In genomic region chr13:112995395-112996091, GRCh38 we compare ENCODE assay signal across 17 cellular contexts. TPM values are rescaled to one million over a fixed set of nuclear protein-coding genes. Genes with fewer than 3 reads are reported as not detected.
DNase-seq lines count a peak whose midpoint lies in the region; ATAC-seq, FAIRE-seq and TF ChIP-seq lines count a peak whose summit lies in the region.
"Had no signal": no experiment of that assay in that cellular context is flagged by ENCODE, and none has a peak within 500 bp of the region (broad histone marks: within the 10 kb centered on the region; RNA-seq: fewer than 3 reads in every experiment).

No MANE protein-coding gene starts in this region.

- in situ Hi-C loops in transverse colon (cut with MboI; ENCODE audit: low pct_ligation_motif_present in 1 of 4, low pct_unique_long_range_greater_than_20kb in 1 of 4, low sequenced_read_pairs in 3 of 4), result no loop called here

- no peak overlapping the region for H2BK20ac ChIP-seq in H1 (ENCODE audit: low read length)

- CTCF ChIA-PET in H1 (lab: Charles Lee; ENCODE audit: partially characterized antibody), result interaction anchor here (1.0 to 4.4 kb wide), 4 partner anchors 11 to 42 kb away, joined by 3 to 21 read pairs (median 11); no protein-coding TSS in a partner anchor

- H3K23ac ChIP-seq in H1 (ENCODE audit: insufficient read length), result no peak overlapping the region

- H3K4me1 ChIP-seq in H1 (replicated peaks in 1 of 4; ENCODE audit: control insufficient read depth in 3 of 4, insufficient read depth in 4 of 4, low read length in 3 of 4), result peaks cover 0 to 2% (median under 1%) of the 10 kb centered on the region in 4 experiments; a peak in 4 of 7 replicates
- H3K4me1 ChIP-seq in transverse colon, result peaks cover 21 to 61% (median 43%) of the 10 kb centered on the region in 4 donors
- H3K4me1 ChIP-seq: parathyroid adenoma had no signal

- no peak for FAIRE-seq in H1 (lab: Jason Lieb, UNC)

- intact Hi-C loops in transverse colon (cut with DNase I; ENCODE audit: low total_unique reads), result no loop called here

- no peak for TF ChIP-seq RAD21 in H1 (IDR thresholded peaks at IDR 0.05 in 1 of 2, conservative IDR thresholded peaks at IDR 0.05 in 1 of 2; ENCODE audit: low read depth in 2 of 2, low read length in 2 of 2)

- no peak for TF ChIP-seq EP300 in H1 (IDR thresholded peaks at IDR 0.05; ENCODE audit: borderline replicate concordance in 1 of 2, low read depth in 2 of 2, low read length in 2 of 2)
- peak; percentile 45 for TF ChIP-seq EP300 in transverse colon (IDR thresholded peaks at IDR 0.05; ENCODE audit: low read depth)

- H3K36me3 ChIP-seq in H1 (ENCODE audit: control insufficient read depth in 2 of 4, insufficient read depth in 4 of 4, low read length in 3 of 4) (no peaks in the 10 kb centered on the region), transverse colon (no peaks in the 10 kb centered on the region)
- H3K36me3 ChIP-seq: BE2C, cardiac muscle cell had no signal

- H4K91ac ChIP-seq in H1 (replicated peaks; ENCODE audit: insufficient read length, low read length), result no peak overlapping the region

- H3K9me3 ChIP-seq in H1 (ENCODE audit: insufficient read depth in 2 of 2, low read depth in 1 of 2, low read length in 1 of 2) (no peaks in the 10 kb centered on the region), transverse colon (no peaks in the 10 kb centered on the region)
- H3K9me3 ChIP-seq: BE2C, esophagus muscularis mucosa had no signal

- H3K18ac ChIP-seq in H1 (ENCODE audit: extremely low read depth, low read length), result no peak overlapping the region

- no peak overlapping the region for H3K27ac ChIP-seq in H1 (ENCODE audit: low read depth, low read length)
- H3K27ac ChIP-seq in transverse colon, result peak overlapping the region; percentile 61 to 77 (median 74)
- H3K27ac ChIP-seq: cardiac muscle cell, esophagus muscularis mucosa, parathyroid adenoma had no signal

- 0 out of 2 replicates have a peak overlapping the region, but pooled peaks have one; percentile 14 for H4K8ac ChIP-seq in H1 (ENCODE audit: extremely low read depth, insufficient read depth, low read length)

- H2BK15ac ChIP-seq in H1 (ENCODE audit: low read length), result no peak overlapping the region

- H3K4me3 ChIP-seq in H1 (ENCODE audit: extremely low read depth in 1 of 4, insufficient read depth in 2 of 4, low read depth in 3 of 4, low read length in 4 of 4) (no peak overlapping the region), transverse colon (no peak overlapping the region)
- H3K4me3 ChIP-seq: cardiac muscle cell, esophagus muscularis mucosa, lung had no signal

- no peak overlapping the region for H3K56ac ChIP-seq in H1 (replicated peaks; ENCODE audit: insufficient read length, low read depth, low read length)

- no peaks in the 10 kb centered on the region for H3K23me2 ChIP-seq in H1 (ENCODE audit: low read depth, low read length)

- POLR2A ChIA-PET in H1 (lab: Charles Lee; ENCODE audit: partially characterized antibody), result interaction anchor here (1.0 kb wide), 1 partner anchor 20 kb away, joined by 3 read pairs; no protein-coding TSS in a partner anchor

- no peak overlapping the region for H3K4me2 ChIP-seq in H1 (ENCODE audit: insufficient read depth in 1 of 2, low read depth in 2 of 2, low read length in 2 of 2)

- TF ChIP-seq CTCF in H1 (IDR thresholded peaks at IDR 0.05; ENCODE audit: control extremely low read depth in 1 of 3, insufficient read depth in 1 of 3, low read depth in 1 of 3, low read length in 3 of 3) (no peak), transverse colon (IDR thresholded peaks at IDR 0.05) (peak in 4 of 5 experiments; percentile 31 to 80 (median 54))

- H4K20me1 ChIP-seq in H1 (replicated peaks in 1 of 2; ENCODE audit: control insufficient read depth in 1 of 2, insufficient read depth in 2 of 2, low read length in 2 of 2), result peaks cover 0 to 11% of the 10 kb centered on the region in 2 experiments

- no peak overlapping the region for H3K4ac ChIP-seq in H1 (replicated peaks; ENCODE audit: insufficient read length, low read depth, low read length)

- H2BK120ac ChIP-seq in H1 (replicated peaks; ENCODE audit: low read depth, low read length), result no peak overlapping the region

- no peaks in the 10 kb centered on the region; a peak in 1 of 4 replicates for H3K79me2 ChIP-seq in H1 (ENCODE audit: control insufficient read depth in 1 of 2, insufficient read depth in 2 of 2, low read length in 2 of 2)
- H3K79me2 ChIP-seq: parathyroid adenoma had no signal

- H2AK5ac ChIP-seq in H1 (ENCODE audit: low read depth, low read length), result no peak overlapping the region

- H3K79me1 ChIP-seq in H1 (ENCODE audit: low read depth, low read length), result peaks cover 4% of the 10 kb centered on the region; the same call in 1 of the 2 replicates

- WGBS in H1 (ENCODE audit: extremely low coverage in 1 of 2, insufficient coverage in 1 of 2, insufficient read length in 1 of 2, insufficient replicate concordance in 2 of 2, low coverage in 1 of 2, low lambda C conversion rate in 2 of 2, missing lambda C conversion rate in 1 of 2), 2 experiments, result 89% methylated on average over 23 of the region's 26 CpGs; no CpG with 5 or more reads in 1 of the 2 experiments
- 0 to 65% methylated on average over 1 to 26 of the region's 26 CpGs for WGBS in transverse colon (ENCODE audit: low coverage in 1 of 2), 2 donors

- DNase-seq in NCI-H2081 (lab: John Stamatoyannopoulos, UW), result peak; percentile 20 to 50
- DNase-seq in NCI-H2081 treated with DMSO at 0.1 percent for 48 hours (lab: John Stamatoyannopoulos, UW), result no peak
- peak; percentile 87 for DNase-seq in NCI-H345 (lab: John Stamatoyannopoulos, UW)
- DNase-seq in H1 (ENCODE audit: low read depth in 1 of 2, low spot score in 2 of 2), result no peak
- DNase-seq in transverse colon, result peak; percentile 86
- no peak for DNase-seq in hypothalamus (lab: John Stamatoyannopoulos, UW)
- no peak for DNase-seq in OCI-M1 (lab: John Stamatoyannopoulos, UW)
- DNase-seq: activated CD4-positive, alpha-beta T cell treated with anti-CD3 and anti-CD28 coated beads, Interleukin-2, amount 10 ng/mL, durations not matched to agents 7 days and 5 days; amniotic stem cell; BE2C; glutamatergic neuron; naive B cell had no signal

- H3K27me3 ChIP-seq in H1 (replicated peaks in 1 of 4; ENCODE audit: control insufficient read depth in 3 of 4, extremely low read depth in 1 of 4, insufficient read depth in 3 of 4, low read length in 3 of 4) (no peaks in the 10 kb centered on the region), transverse colon (no peaks in the 10 kb centered on the region)
- H3K27me3 ChIP-seq: BE2C, cardiac muscle cell had no signal

- TF ChIP-seq POLR2A in H1 (IDR thresholded peaks at IDR 0.05; ENCODE audit: control extremely low read depth in 1 of 2, low read depth in 2 of 2, low read length in 2 of 2) (no peak), transverse colon (IDR thresholded peaks at IDR 0.05) (peak; percentile 77)

- H4K5ac ChIP-seq in H1 (ENCODE audit: insufficient read length, low read depth, low read length), result no peak overlapping the region

- no peak overlapping the region; the same call in 1 of the 2 replicates for H2BK5ac ChIP-seq in H1 (ENCODE audit: low read depth, low read length)

- no peak overlapping the region for H3K9ac ChIP-seq in H1 (replicated peaks in 1 of 4; ENCODE audit: extremely low read depth in 1 of 4, low read depth in 3 of 4, low read length in 3 of 4)
- H3K9ac ChIP-seq: parathyroid adenoma had no signal

- no peak overlapping the region for H2BK12ac ChIP-seq in H1 (ENCODE audit: low read depth, low read length)

- H2AFZ ChIP-seq in H1 (ENCODE audit: low read length), result no peak overlapping the region
- H2AFZ ChIP-seq: parathyroid adenoma had no signal

- no peak overlapping the region for H3K14ac ChIP-seq in H1 (ENCODE audit: insufficient read length)

- ATAC-seq in HG03139 (IDR thresholded peaks at IDR 0.05; ENCODE audit: unreplicated experiment), result no peak

TF ChIP-seq in H1, 55 proteins besides CTCF, POLR2A, EP300 and RAD21:
- TF ChIP-seq RFX5 (IDR thresholded peaks at IDR 0.05; ENCODE audit: borderline replicate concordance, low read depth, low read length) (no peak), TAF1 (IDR thresholded peaks at IDR 0.05; ENCODE audit: low read depth, low read length) (no peak), USF2 (IDR thresholded peaks at IDR 0.05; ENCODE audit: low read length) (no peak), GABPA (IDR thresholded peaks at IDR 0.05; ENCODE audit: borderline replicate concordance, insufficient read depth, low read length) (no peak), CTBP2 (IDR thresholded peaks at IDR 0.05; ENCODE audit: borderline replicate concordance, insufficient read depth, insufficient read length, low read length) (no peak), SP2 (IDR thresholded peaks at IDR 0.05; ENCODE audit: low read length) (no peak)

RNA-seq across cellular contexts. Expression of gene MCF2L, which starts 26.5 kb away (rescaled TPM):
- 22.9 and 24.4 TPM in 2 replicates for total RNA-seq in H1 (2021; fragmentation: NEBNext Ultra II Directional; extraction: Animal tissue kit (Norgen Biotek cat#: 25700))
- 10.1 and 15.9 TPM in 2 replicates for polyA plus RNA-seq in H1 (2011; rRNA removed)
- polyA plus RNA-seq in H1 (2011; cell fraction: cytosol; rRNA removed), result 13.8 TPM
- polyA plus RNA-seq in H1 (2011; cell fraction: nucleus; rRNA removed), result 82.6 TPM
- 16.2 to 22.1 TPM (median 19.9 TPM) in 4 replicates for polyA plus RNA-seq in H1 (2012, experiment 1 of 2)
- polyA plus RNA-seq in H1 (2012, experiment 2 of 2), result 10.5 TPM
- polyA plus RNA-seq in H1 (2013, experiment 1 of 2), result 10.9 TPM
- polyA plus RNA-seq in H1 (2013, experiment 2 of 2), result 11.8 TPM
- 16.6 and 19.1 TPM in 2 replicates for polyA minus RNA-seq in H1 (2011; rRNA and poly(A)+ RNA removed)
- 18.4 TPM for polyA minus RNA-seq in H1 (2011; cell fraction: cytosol; rRNA and poly(A)+ RNA removed)
- polyA minus RNA-seq in H1 (2011; cell fraction: nucleus; rRNA and poly(A)+ RNA removed), result 40.8 TPM
- total RNA-seq in transverse colon, result 100 to 1,000 TPM in 2 of 4 donors, 10 to 100 TPM in 2; 62.1 to 186 (median 91.3) TPM

Comparison
In these comparisons a context has a peak if more than half of its experiments do, and no peak if none do; other contexts are left out.
1. DNase-seq: peak in NCI-H2081 (2 of 2), NCI-H345 (single experiment) and transverse colon (single experiment); none in NCI-H2081 treated with DMSO at 0.1 percent for 48 hours (single experiment), H1 (0 of 2), hypothalamus (0 of 51) and OCI-M1 (single experiment).
2. CTCF ChIP-seq: peak in transverse colon (4 of 5); none in H1 (0 of 3).